In genomic region chr21:38165466-38166213, GRCh38 we compare ENCODE assay signal across 17 cellular contexts.
DNase-seq lines count a peak whose midpoint lies in the region; ATAC-seq, FAIRE-seq and TF ChIP-seq lines count a peak whose summit lies in the region.
"Had no signal": no experiment of that assay in that cellular context is flagged by ENCODE, and none has a peak within 500 bp of the region (broad histone marks: within the 10 kb centered on the region; RNA-seq: fewer than 3 reads in every experiment).

No MANE protein-coding gene starts in this region.

- no peak for FAIRE-seq in GM12891 (lab: Jason Lieb, UNC)
- FAIRE-seq: G401.6, GM12892, small intestine had no signal

- no peak for ATAC-seq in HG02759 (IDR thresholded peaks at IDR 0.05; ENCODE audit: unreplicated experiment)
- ATAC-seq: activated CD8-positive, alpha-beta T cell treated with anti-CD3 and anti-CD28 coated beads, Interleukin-2, amount 10 ng/mL, durations not matched to agents 7 days and 5 days; activated T-cell treated with anti-CD3 and anti-CD28 coated beads, Interleukin-2, amount 50 U/mL, for 4 hours; lower lobe of right lung had no signal

- TF ChIP-seq POLR2A in GM12891 (IDR thresholded peaks at IDR 0.05; ENCODE audit: low read depth, low read length) = no peak

- DNase-seq in DMS 273 (lab: John Stamatoyannopoulos, UW; ENCODE audit: unreplicated experiment) = peak; percentile 78
- DNase-seq in NCI-H1694 treated with DMSO at 0.1 percent for 48 hours (lab: John Stamatoyannopoulos, UW) = peak; percentile 42
- peak; percentile 73 for DNase-seq in cerebellum (ENCODE audit: low spot score)
- DNase-seq in left kidney (ENCODE audit: low read depth, low spot score) = peak; percentile 40
- no peak for DNase-seq in putamen (ENCODE audit: low spot score)
- no peak for DNase-seq in GM12891 (ENCODE audit: insufficient read length, low spot score)
- DNase-seq in germinal center (ENCODE audit: low spot score) = no peak
- DNase-seq: activated CD8-positive, alpha-beta T cell treated with anti-CD3 and anti-CD28 coated beads, Interleukin-2, amount 10 ng/mL, durations not matched to agents 7 days and 5 days; activated naive CD4-positive, alpha-beta T cell treated with anti-CD3 and anti-CD28 coated beads, Interleukin-2, amount 50 U/mL, for 16 hours; activated T-cell treated with anti-CD3 and anti-CD28 coated beads, Interleukin-2, amount 50 U/mL, for 4 hours; lower lobe of right lung; NCI-H1436; small intestine; uterus had no signal

TF ChIP-seq in GM12891, 5 proteins besides CTCF, POLR2A, EP300 and RAD21:
- TF ChIP-seq TAF1 (IDR thresholded peaks at IDR 0.05; ENCODE audit: low read depth, low read length) (no peak), POU2F2 (IDR thresholded peaks at IDR 0.05; ENCODE audit: low read depth, low read length) (no peak), PAX5 (IDR thresholded peaks at IDR 0.05; ENCODE audit: insufficient read depth, low read length, severe bottlenecking) (no peak), POLR2AphosphoS5 (IDR thresholded peaks at IDR 0.05; ENCODE audit: low read depth, low read length) (no peak), SPI1 (IDR thresholded peaks at IDR 0.05; ENCODE audit: low read depth, low read length) (no peak)
TF ChIP-seq in GM12891: peak in this region for 0.

Comparison
In these comparisons a context has a peak if more than half of its experiments do, and no peak if none do; other contexts are left out.
1. DNase-seq: peak in DMS 273 (single experiment), NCI-H1694 treated with DMSO at 0.1 percent for 48 hours (single experiment), cerebellum (single experiment) and left kidney (single experiment); none in putamen (single experiment), GM12891 (single experiment) and germinal center (single experiment).